In genomic region chr4:42309571-42310260, GRCh38 we compare ENCODE assay signal across 1 cellular context.
TF ChIP-seq lines count a peak whose summit lies in the region.

No MANE protein-coding gene starts in this region.

TF ChIP-seq in SK-N-SH treated with all-trans-retinoic acid at 6 μM for 48 hours, 23 proteins besides CTCF, POLR2A, EP300 and RAD21 (continued from another document):
- TF ChIP-seq PATZ1 (CRISPR knock-in tag; IDR thresholded peaks at IDR 0.05; ENCODE audit: borderline replicate concordance) (no peak), TCF4 (CRISPR knock-in tag; IDR thresholded peaks at IDR 0.05; ENCODE audit: borderline replicate concordance) (peak; percentile 100)
